1 cellular context compared by ENCODE assay signal in the genomic region with DNA sequence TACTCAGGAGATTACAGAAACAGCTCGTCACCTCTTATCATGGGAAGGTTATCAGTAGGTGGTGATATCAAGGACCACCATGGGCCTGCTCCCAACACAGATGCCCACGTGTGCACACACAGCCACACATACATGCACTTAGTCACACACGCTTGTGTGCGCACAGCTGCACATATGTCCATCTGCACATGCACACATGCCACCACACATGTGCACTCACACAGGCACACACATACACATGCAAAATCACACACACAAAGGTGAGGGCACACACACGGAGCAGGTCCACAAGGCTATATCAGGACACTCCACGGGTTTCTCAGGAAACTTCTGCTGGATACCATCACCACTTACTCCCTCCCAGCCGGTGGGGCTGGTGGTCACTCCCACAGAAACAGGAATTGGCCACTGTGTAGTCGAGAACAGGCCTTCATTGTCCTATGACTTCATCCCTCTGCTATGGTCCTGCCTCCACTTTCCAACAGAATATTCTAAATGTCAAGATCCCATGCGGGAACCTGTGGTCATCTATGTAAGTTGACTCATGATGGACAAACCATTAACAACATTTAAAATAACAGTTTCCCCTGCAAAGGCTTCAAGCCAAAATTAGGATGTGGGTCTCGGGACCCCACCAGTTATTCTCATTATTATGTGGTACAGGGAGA.
TF ChIP-seq lines count a peak whose summit lies in the region.

No MANE protein-coding gene starts in this region.

TF ChIP-seq in GM23338, 12 proteins besides CTCF, POLR2A, EP300 and RAD21 (continued from another document):
- TF ChIP-seq, protein P1, sequence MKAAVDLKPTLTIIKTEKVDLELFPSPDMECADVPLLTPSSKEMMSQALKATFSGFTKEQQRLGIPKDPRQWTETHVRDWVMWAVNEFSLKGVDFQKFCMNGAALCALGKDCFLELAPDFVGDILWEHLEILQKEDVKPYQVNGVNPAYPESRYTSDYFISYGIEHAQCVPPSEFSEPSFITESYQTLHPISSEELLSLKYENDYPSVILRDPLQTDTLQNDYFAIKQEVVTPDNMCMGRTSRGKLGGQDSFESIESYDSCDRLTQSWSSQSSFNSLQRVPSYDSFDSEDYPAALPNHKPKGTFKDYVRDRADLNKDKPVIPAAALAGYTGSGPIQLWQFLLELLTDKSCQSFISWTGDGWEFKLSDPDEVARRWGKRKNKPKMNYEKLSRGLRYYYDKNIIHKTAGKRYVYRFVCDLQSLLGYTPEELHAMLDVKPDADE (IDR thresholded peaks at IDR 0.05): no peak
- TF ChIP-seq EZH2 (IDR thresholded peaks at IDR 0.05; ENCODE audit: low read depth, unreplicated experiment): no peak
- no peak for TF ChIP-seq JUNB (IDR thresholded peaks at IDR 0.05; ENCODE audit: unreplicated experiment)
- TF ChIP-seq NANOG (IDR thresholded peaks at IDR 0.05; ENCODE audit: borderline replicate concordance): no peak
- TF ChIP-seq CREB1 (CRISPR knock-in tag; IDR thresholded peaks at IDR 0.05; ENCODE audit: low read depth): no peak
- TF ChIP-seq REST (IDR thresholded peaks at IDR 0.05; ENCODE audit: unreplicated experiment): no peak
- no peak for TF ChIP-seq POLR2AphosphoS5 (IDR thresholded peaks at IDR 0.05; ENCODE audit: low read depth)
